ENCODE assay signal across 34 cellular contexts in the genomic region with DNA sequence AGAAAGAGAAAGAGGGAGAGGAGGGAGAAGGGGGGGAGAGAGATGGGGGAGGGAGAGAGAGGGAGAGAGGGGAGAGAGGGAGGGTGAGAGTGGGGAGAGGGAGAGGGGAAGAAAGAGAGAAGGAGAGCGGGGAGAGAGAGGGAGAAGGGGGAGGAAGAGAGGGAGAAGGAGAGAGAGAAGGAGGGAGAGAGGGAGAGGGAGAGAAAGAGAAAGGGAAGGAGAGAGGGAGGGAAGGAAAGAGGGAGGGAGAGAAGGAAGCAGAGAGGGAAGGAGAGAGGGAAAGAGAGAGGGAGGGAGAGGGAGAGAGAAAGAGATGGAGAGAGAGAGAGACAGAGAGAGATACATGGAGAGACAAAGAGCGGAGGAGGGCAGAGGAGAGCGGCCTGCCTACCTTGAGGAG. TPM values are rescaled to one million over a fixed set of nuclear protein-coding genes. Genes with fewer than 3 reads are reported as not detected.
"Had no signal": no experiment of that assay in that cellular context is flagged by ENCODE, and none has a peak within 500 bp of the region (broad histone marks: within the 10 kb centered on the region; RNA-seq: fewer than 3 reads in every experiment).

No MANE protein-coding gene starts in this region.

- H3K4me1 ChIP-seq: parathyroid adenoma, psoas muscle, spleen, suprapubic skin, testis, tibial artery, upper lobe of right lung, uterus had no signal

- H3K9ac ChIP-seq: parathyroid adenoma had no signal

- DNase-seq: naive thymus-derived CD8-positive, alpha-beta T cell; nephron progenitor cell; occipital lobe; ovary; posterior cingulate gyrus; psoas muscle; spleen; stimulated activated CD4-positive, alpha-beta T cell treated with anti-CD3 and anti-CD28 coated beads, Interleukin-12 subunit alpha, Interleukin-12 subunit beta, amount 100 ng/mL, for 4 hours; stimulated activated CD4-positive, alpha-beta T cell treated with anti-CD3 and anti-CD28 coated beads, Interleukin-1b, Interleukin-23, amount 100 ng/mL, for 48 hours; stimulated activated CD4-positive, alpha-beta T cell treated with anti-CD3 and anti-CD28 coated beads, Interleukin-4, amount 100 ng/mL, for 1 hour; stimulated activated CD4-positive, alpha-beta T cell treated with anti-CD3 and anti-CD28 coated beads, Interleukin-4, amount 100 ng/mL, for 4 hours; stimulated activated CD8-positive, alpha-beta memory T cell treated with anti-CD3 and anti-CD28 coated beads, Interleukin-4, amount 100 ng/mL, for 48 hours; stimulated activated naive CD4-positive, alpha-beta T cell; stimulated activated naive CD8-positive, alpha-beta T cell treated with anti-CD3 and anti-CD28 coated beads, Interleukin-15, amount 100 ng/mL, for 72 hours; stimulated activated naive CD8-positive, alpha-beta T cell treated with anti-CD3 and anti-CD28 coated beads, Interleukin-15, Interleukin-2, amounts not matched to agents 100 U/mL and 50 U/mL, for 24 hours; substantia nigra; testis; tibial artery; upper lobe of right lung; uterus had no signal

- H3K4me1 Mint-ChIP-seq: naive thymus-derived CD8-positive, alpha-beta T cell; stimulated activated memory B cell treated with anti-CD40 and anti-IgM and Interleukin-4, amounts not matched to agents 10 μg/mL and 1 μg/mL and 100 μg/mL, for 72 hours; stimulated activated naive CD8-positive, alpha-beta T cell treated with anti-CD3 and anti-CD28 coated beads, Interleukin-15, amount 100 ng/mL, for 72 hours had no signal

- ATAC-seq: naive thymus-derived CD8-positive, alpha-beta T cell; natural killer cell treated with Interleukin-12 subunit alpha and Interleukin-12 subunit beta and Interleukin-15 and Interleukin-18, amount 100 ng/mL, for 72 hours; psoas muscle; sciatic nerve; stimulated activated memory B cell treated with anti-CD40 and anti-IgM and Interleukin-4, amounts not matched to agents 10 μg/mL and 1 μg/mL and 100 μg/mL, for 72 hours; stimulated activated naive CD8-positive, alpha-beta T cell treated with anti-CD3 and anti-CD28 coated beads, Interleukin-15, Interleukin-2, amounts not matched to agents 100 U/mL and 50 U/mL, for 24 hours; upper lobe of right lung had no signal

- H3K36me3 Mint-ChIP-seq: naive thymus-derived CD8-positive, alpha-beta T cell; natural killer cell treated with Interleukin-12 subunit alpha and Interleukin-12 subunit beta and Interleukin-15 and Interleukin-18, amount 100 ng/mL, for 72 hours; stimulated activated memory B cell treated with anti-CD40 and anti-IgM and Interleukin-4, amounts not matched to agents 10 μg/mL and 1 μg/mL and 100 μg/mL, for 72 hours; type B pancreatic cell had no signal

- H3K27ac ChIP-seq: ovary, parathyroid adenoma, psoas muscle, skin epidermis, spleen, suprapubic skin, testis, tibial artery, transverse colon, upper lobe of right lung, uterus had no signal

- H3K27me3 ChIP-seq: ovary, testis, uterus had no signal

- H3K9me3 Mint-ChIP-seq: naive thymus-derived CD8-positive, alpha-beta T cell; natural killer cell treated with Interleukin-12 subunit alpha and Interleukin-12 subunit beta and Interleukin-15 and Interleukin-18, amount 100 ng/mL, for 72 hours; nephron progenitor cell; neural crest cell; stimulated activated memory B cell treated with anti-CD40 and anti-IgM and Interleukin-4, amounts not matched to agents 10 μg/mL and 1 μg/mL and 100 μg/mL, for 72 hours; stimulated activated naive CD8-positive, alpha-beta T cell treated with anti-CD3 and anti-CD28 coated beads, Interleukin-15, amount 100 ng/mL, for 72 hours; type B pancreatic cell had no signal

- H3K4me3 ChIP-seq: ovary, psoas muscle, skin epidermis, smooth muscle cell, spleen, suprapubic skin, testis, tibial artery, transverse colon, upper lobe of right lung, uterus had no signal

- H3K79me2 ChIP-seq: parathyroid adenoma had no signal

- H3K4me2 ChIP-seq: smooth muscle cell had no signal

- H2AFZ ChIP-seq: parathyroid adenoma had no signal

- H3K9me3 ChIP-seq: ovary, psoas muscle, spleen, suprapubic skin, testis, tibial artery, transverse colon, upper lobe of right lung, uterus had no signal

- H3K4me3 Mint-ChIP-seq: naive thymus-derived CD8-positive, alpha-beta T cell; natural killer cell treated with Interleukin-12 subunit alpha and Interleukin-12 subunit beta and Interleukin-15 and Interleukin-18, amount 100 ng/mL, for 72 hours; nephron progenitor cell; neural crest cell; stimulated activated memory B cell treated with anti-CD40 and anti-IgM and Interleukin-4, amounts not matched to agents 10 μg/mL and 1 μg/mL and 100 μg/mL, for 72 hours; stimulated activated naive CD8-positive, alpha-beta T cell treated with anti-CD3 and anti-CD28 coated beads, Interleukin-15, amount 100 ng/mL, for 72 hours; type B pancreatic cell had no signal

- H3K36me3 ChIP-seq: ovary, spleen, suprapubic skin, tibial artery, transverse colon, upper lobe of right lung, uterus had no signal

- H3K27ac Mint-ChIP-seq: naive thymus-derived CD8-positive, alpha-beta T cell; natural killer cell treated with Interleukin-12 subunit alpha and Interleukin-12 subunit beta and Interleukin-15 and Interleukin-18, amount 100 ng/mL, for 72 hours; nephron progenitor cell; progenitor cell of endocrine pancreas; stimulated activated memory B cell treated with anti-CD40 and anti-IgM and Interleukin-4, amounts not matched to agents 10 μg/mL and 1 μg/mL and 100 μg/mL, for 72 hours; type B pancreatic cell had no signal

RNA-seq across cellular contexts. Expression of a gene that starts 23.8 kb away (rescaled TPM):
- total RNA-seq: naive thymus-derived CD8-positive, alpha-beta T cell; natural killer cell treated with Interleukin-12 subunit alpha and Interleukin-12 subunit beta and Interleukin-15 and Interleukin-18, amount 100 ng/mL, for 72 hours; neural crest cell; osteoblast; renal cortical epithelial cell; transverse colon had no signal
- polyA plus RNA-seq: naive thymus-derived CD8-positive, alpha-beta T cell had no signal

RNA-seq across cellular contexts. Expression of a gene that starts 24.6 kb away (rescaled TPM):
- total RNA-seq: naive thymus-derived CD8-positive, alpha-beta T cell; natural killer cell treated with Interleukin-12 subunit alpha and Interleukin-12 subunit beta and Interleukin-15 and Interleukin-18, amount 100 ng/mL, for 72 hours; neural crest cell; occipital lobe; osteoblast; psoas muscle; renal cortical epithelial cell; right cardiac atrium; sciatic nerve; spleen had no signal
- polyA plus RNA-seq: naive thymus-derived CD8-positive, alpha-beta T cell; ovary; right cardiac atrium; smooth muscle cell had no signal
